ENCODE assay signal across 16 cellular contexts in genomic region chr12:86724716-86725115, GRCh38.
DNase-seq lines count a peak whose midpoint lies in the region; TF ChIP-seq lines count a peak whose summit lies in the region.
"Had no signal": no experiment of that assay in that cellular context is flagged by ENCODE, and none has a peak within 500 bp of the region (broad histone marks: within the 10 kb centered on the region; RNA-seq: fewer than 3 reads in every experiment).

No MANE protein-coding gene starts in this region.

- intact Hi-C loops in sigmoid colon (cut with DNase I), result no loop called here

- WGBS in GM23248 (ENCODE audit: low coverage in 1 of 2, low lambda C conversion rate in 2 of 2, missing lambda C conversion rate in 2 of 2), 2 experiments, result 36 to 43% methylated on average over 1 of the region's 1 CpG
- 81 to 87% methylated on average over 1 of the region's 1 CpG for WGBS in sigmoid colon, 2 donors

- peak overlapping the region; percentile 46; the same call in 1 of the 2 replicates for H2AFZ ChIP-seq in GM23248
- H2AFZ ChIP-seq: neural progenitor cell had no signal

- H3K9me2 ChIP-seq in GM23248 (ENCODE audit: insufficient read depth), result no peaks in the 10 kb centered on the region

- DNase-seq in AG04450 (ENCODE audit: low read depth, low spot score) (peak; percentile 36), GM23248 (peak; percentile 79), astrocyte of the cerebellum (ENCODE audit: low read depth) (peak; percentile 27), foreskin fibroblast (peak; percentile 39 to 61), sigmoid colon (no peak), inferior parietal cortex (ENCODE audit: extremely low spot score) (no peak), HPDE6-E6E7 (ENCODE audit: extremely low spot score) (no peak), NCI-H1105 (lab: John Stamatoyannopoulos, UW) (no peak)
- DNase-seq: activated naive CD4-positive, alpha-beta T cell treated with anti-CD3 and anti-CD28 coated beads, Interleukin-2, amount 50 U/mL, for 16 hours; activated T-cell treated with anti-CD3 and anti-CD28 coated beads, Interleukin-2, amount 50 U/mL, for 1 hour; left cardiac atrium; NCI-H1105 treated with DMSO at 0.1 percent for 48 hours; NCI-H748 treated with DMSO at 0.1 percent for 48 hours; stomach had no signal

- in situ Hi-C loops in GM23248 (cut with MboI), result no loop called here
- in situ Hi-C loops in astrocyte of the cerebellum (cut with HindIII; ENCODE audit: low sequenced_read_pairs), result no loop called here

- no peaks in the 10 kb centered on the region for H4K20me1 ChIP-seq in GM23248 (ENCODE audit: insufficient read depth)

- H3K27ac ChIP-seq in AG04450 (ENCODE audit: low read depth, low read length) (no peak overlapping the region), GM23248 (peak overlapping the region; percentile 62), sigmoid colon (no peak overlapping the region)
- H3K27ac ChIP-seq: neural progenitor cell, right atrium auricular region, stomach had no signal

- TF ChIP-seq CTCF in AG04450 (IDR thresholded peaks at IDR 0.05; ENCODE audit: low read depth, low read length), result no peak
- TF ChIP-seq CTCF in astrocyte of the cerebellum (IDR thresholded peaks at IDR 0.05; ENCODE audit: low read depth, low read length, missing control alignments), result no peak
- TF ChIP-seq CTCF in foreskin fibroblast (IDR thresholded peaks at IDR 0.05; ENCODE audit: low read depth, low read length), result no peak
- no peak for TF ChIP-seq CTCF in sigmoid colon (IDR thresholded peaks at IDR 0.05)

- H3K36me3 ChIP-seq in GM23248 (ENCODE audit: low read depth), result no peaks in the 10 kb centered on the region
- H3K36me3 ChIP-seq in sigmoid colon, result no peaks in the 10 kb centered on the region
- H3K36me3 ChIP-seq: neural progenitor cell, right atrium auricular region, stomach had no signal

- H3K27me3 ChIP-seq in AG04450 (ENCODE audit: control insufficient read depth, insufficient read depth, low read length) (no peaks in the 10 kb centered on the region), GM23248 (replicated peaks; ENCODE audit: insufficient read depth) (no peaks in the 10 kb centered on the region), sigmoid colon (no peaks in the 10 kb centered on the region)
- H3K27me3 ChIP-seq: neural progenitor cell, right atrium auricular region, stomach had no signal

- H3K9me3 ChIP-seq in AG04450 (ENCODE audit: control insufficient read depth, insufficient read depth, low read length) (peaks cover 2% of the 10 kb centered on the region; the same call in 1 of the 2 replicates), GM23248 (ENCODE audit: low read depth) (no peaks in the 10 kb centered on the region), sigmoid colon (no peaks in the 10 kb centered on the region)
- H3K9me3 ChIP-seq: right atrium auricular region, stomach had no signal

- POLR2A ChIA-PET in AG04450 (lab: Yijun Ruan, JAX), result interaction anchor here (1.2 kb wide), 1 partner anchor 12 kb away, joined by 6 read pairs; no protein-coding TSS in a partner anchor

- peak overlapping the region; percentile 19 for H3K4me2 ChIP-seq in GM23248 (ENCODE audit: unreplicated experiment)
- H3K4me2 ChIP-seq: neural progenitor cell had no signal

- peak overlapping the region; percentile 9; the same call in 1 of the 2 replicates for H3K9ac ChIP-seq in GM23248
- H3K9ac ChIP-seq: neural progenitor cell had no signal

- no peak for TF ChIP-seq POLR2A in sigmoid colon (IDR thresholded peaks at IDR 0.05)

- TF ChIP-seq EP300 in sigmoid colon (IDR thresholded peaks at IDR 0.05), result no peak

- H3F3A ChIP-seq in GM23248 (ENCODE audit: insufficient read depth), result peaks cover 11% of the 10 kb centered on the region

- no peaks in the 10 kb centered on the region for H3K79me2 ChIP-seq in GM23248 (ENCODE audit: insufficient read depth)

- CTCF ChIA-PET in AG04450 (lab: Charles Lee), result interaction anchor here (0.6 to 1.6 kb wide), 3 partner anchors 9 to 190 kb away, joined by 3 to 5 read pairs (median 4); no protein-coding TSS in a partner anchor

- H3K4me1 ChIP-seq in GM23248 (ENCODE audit: insufficient read depth) (peaks cover 23% of the 10 kb centered on the region), sigmoid colon (peaks cover 0 to 14% (median 0%) of the 10 kb centered on the region in 4 donors)
- H3K4me1 ChIP-seq: neural progenitor cell, right atrium auricular region, stomach had no signal

- H3K4me3 ChIP-seq in AG04450 (ENCODE audit: low read depth, low read length) (no peak overlapping the region), GM23248 (no peak overlapping the region), astrocyte of the cerebellum (ENCODE audit: low read depth, low read length) (no peak overlapping the region), foreskin fibroblast (ENCODE audit: low read depth in 1 of 2, low read length in 2 of 2) (no peak overlapping the region), sigmoid colon (no peak overlapping the region)
- H3K4me3 ChIP-seq: neural progenitor cell, right atrium auricular region, stomach had no signal

Comparison
In these comparisons a context has a peak if more than half of its experiments do, and no peak if none do; other contexts are left out.
1. DNase-seq: peak in AG04450 (single experiment), GM23248 (single experiment), astrocyte of the cerebellum (single experiment) and foreskin fibroblast (2 of 2); none in sigmoid colon (single experiment), inferior parietal cortex (single experiment), HPDE6-E6E7 (single experiment) and NCI-H1105 (single experiment).